In the genomic region with DNA sequence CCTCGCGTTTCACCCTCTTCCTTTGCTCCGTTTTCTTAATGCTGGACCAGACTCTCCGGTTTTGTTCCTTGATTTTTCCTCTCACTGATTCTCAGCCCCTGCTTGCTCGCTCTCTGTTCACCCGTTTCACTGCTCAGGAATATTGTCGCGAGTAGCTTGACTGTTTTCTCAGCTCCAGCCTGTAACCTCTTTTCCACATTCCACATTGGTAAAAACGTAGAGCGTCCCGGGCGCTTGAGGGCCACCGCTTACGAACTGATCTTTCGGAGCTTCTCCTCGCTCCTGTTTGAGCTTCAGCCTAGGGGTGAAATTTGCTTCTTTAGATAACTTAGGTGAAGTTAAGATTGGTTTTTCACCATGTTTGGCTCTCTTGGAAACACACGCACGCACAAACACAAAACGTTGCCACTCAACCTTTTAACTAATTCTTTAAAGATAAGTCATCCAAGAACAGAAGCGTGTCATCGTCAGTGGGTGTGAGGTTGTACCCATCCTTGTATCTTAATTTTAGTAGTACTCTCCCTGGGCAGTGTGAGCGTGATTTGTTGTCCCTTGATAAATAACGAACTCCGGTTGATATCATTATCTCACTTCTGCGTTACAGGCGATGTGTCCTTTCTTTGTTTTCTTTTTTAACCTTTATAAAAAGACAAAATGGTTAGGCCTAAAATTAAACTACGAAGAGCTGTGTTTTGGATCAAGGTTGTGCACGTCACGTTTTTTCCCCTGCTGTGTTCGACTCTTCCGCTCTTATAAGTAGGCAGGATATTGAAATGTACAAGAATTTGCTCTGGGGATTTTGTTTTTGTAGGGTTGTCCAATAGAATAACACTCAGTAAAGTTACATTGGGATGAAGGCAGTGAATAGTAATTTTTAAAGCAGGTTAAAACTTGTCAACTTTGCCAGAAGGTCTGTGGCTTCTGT, we compare ENCODE assay signal across 8 cellular contexts. TPM values are rescaled to one million over a fixed set of nuclear protein-coding genes. Genes with fewer than 3 reads are reported as not detected.
DNase-seq lines count a peak whose midpoint lies in the region; ATAC-seq, FAIRE-seq and TF ChIP-seq lines count a peak whose summit lies in the region.

No MANE protein-coding gene starts in this region.

- POLR2A ChIA-PET in AG04449 (lab: Yijun Ruan, JAX) (interaction anchor here (1.5 to 1.9 kb wide), 2 partner anchors 29 to 201 kb away, joined by 6 to 9 read pairs; a partner anchor contains a TSS), H1 (lab: Charles Lee; ENCODE audit: partially characterized antibody) (interaction anchor here (0.6 to 2.7 kb wide), 21 partner anchors 8 to 198 kb away, joined by 3 to 23 read pairs (median 4); a partner anchor contains a TSS)

- peaks cover 36% of the 10 kb centered on the region for H3K4me1 ChIP-seq in Loucy (ENCODE audit: insufficient read depth, low read length, poor library complexity, severe bottlenecking)
- peaks cover 0 to 4% (median 0%) of the 10 kb centered on the region in 4 experiments; a peak in 2 of 7 replicates for H3K4me1 ChIP-seq in H1 (replicated peaks in 1 of 4; ENCODE audit: control insufficient read depth in 3 of 4, insufficient read depth in 4 of 4, low read length in 3 of 4)

- peaks cover 2% of the 10 kb centered on the region; the same call in 1 of the 2 replicates for H3F3A ChIP-seq in Loucy (ENCODE audit: low read depth)

- peak overlapping the region; percentile 83 for H3K4me3 ChIP-seq in AG04449 (ENCODE audit: low read depth, low read length)
- peak overlapping the region; percentile 85 for H3K4me3 ChIP-seq in Loucy (ENCODE audit: low read length, poor library complexity, severe bottlenecking)
- H3K4me3 ChIP-seq in H1 (ENCODE audit: extremely low read depth in 1 of 4, insufficient read depth in 2 of 4, low read depth in 3 of 4, low read length in 4 of 4), result peak overlapping the region; percentile 80 to 99 (median 92)

- H3K36me3 ChIP-seq in Loucy (ENCODE audit: insufficient read depth, low read length), result no peaks in the 10 kb centered on the region
- H3K36me3 ChIP-seq in H1 (ENCODE audit: control insufficient read depth in 2 of 4, insufficient read depth in 4 of 4, low read length in 3 of 4), result no peaks in the 10 kb centered on the region

- CTCF ChIA-PET in AG04449 (lab: Yijun Ruan, JAX), result interaction anchor here (1.0 to 1.5 kb wide), 4 partner anchors 96 to 238 kb away, joined by 3 to 4 read pairs (median 4); a partner anchor contains a TSS
- CTCF ChIA-PET in H1 (lab: Charles Lee; ENCODE audit: partially characterized antibody), result interaction anchor here (1.0 to 1.2 kb wide), 2 partner anchors 28 to 218 kb away, joined by 3 read pairs; a partner anchor contains a TSS

- H3K27ac ChIP-seq in H1 (ENCODE audit: low read depth, low read length), result peak overlapping the region; percentile 90

- WGBS in H1 (ENCODE audit: extremely low coverage in 1 of 2, insufficient coverage in 1 of 2, insufficient read length in 1 of 2, insufficient replicate concordance in 2 of 2, low coverage in 1 of 2, low lambda C conversion rate in 2 of 2, missing lambda C conversion rate in 1 of 2), 2 experiments, result 2% methylated on average over 31 of the region's 31 CpGs; no CpG with 5 or more reads in 1 of the 2 experiments

- TF ChIP-seq EP300 in H1 (IDR thresholded peaks at IDR 0.05; ENCODE audit: borderline replicate concordance in 1 of 2, low read depth in 2 of 2, low read length in 2 of 2), result no peak

- peaks cover 52% of the 10 kb centered on the region for H4K20me1 ChIP-seq in Loucy (ENCODE audit: insufficient read depth, low read length, poor library complexity, severe bottlenecking)
- H4K20me1 ChIP-seq in H1 (replicated peaks in 1 of 2; ENCODE audit: control insufficient read depth in 1 of 2, insufficient read depth in 2 of 2, low read length in 2 of 2), result no peaks in the 10 kb centered on the region

- no peak overlapping the region for H2BK12ac ChIP-seq in H1 (ENCODE audit: low read depth, low read length)

- H3K18ac ChIP-seq in H1 (ENCODE audit: extremely low read depth, low read length), result peak overlapping the region; percentile 34; the same call in 1 of the 2 replicates

- peak overlapping the region; percentile 94 for H3K27ac Mint-ChIP-seq in memory B cell

- H3K4ac ChIP-seq in H1 (replicated peaks; ENCODE audit: insufficient read length, low read depth, low read length), result no peak overlapping the region

- H2BK5ac ChIP-seq in H1 (ENCODE audit: low read depth, low read length), result peak overlapping the region; percentile 61

- H2BK120ac ChIP-seq in H1 (replicated peaks; ENCODE audit: low read depth, low read length), result peak overlapping the region; percentile 69

- H3K4me3 Mint-ChIP-seq in memory B cell, result peak overlapping the region; percentile 96

- TF ChIP-seq RAD21 in H1 (IDR thresholded peaks at IDR 0.05 in 1 of 2, conservative IDR thresholded peaks at IDR 0.05 in 1 of 2; ENCODE audit: low read depth in 2 of 2, low read length in 2 of 2), result no peak

- H3K79me2 ChIP-seq in Loucy (ENCODE audit: insufficient read depth, low read length) (peaks cover 59% of the 10 kb centered on the region), H1 (ENCODE audit: control insufficient read depth in 1 of 2, insufficient read depth in 2 of 2, low read length in 2 of 2) (peaks cover 18 to 58% of the 10 kb centered on the region in 2 experiments)

- H2AK5ac ChIP-seq in H1 (ENCODE audit: low read depth, low read length), result no peak overlapping the region

- no peaks in the 10 kb centered on the region for H3K79me1 ChIP-seq in H1 (ENCODE audit: low read depth, low read length)

- no peaks in the 10 kb centered on the region for H3K9me3 ChIP-seq in Loucy (ENCODE audit: insufficient read depth, low read depth, low read length)
- H3K9me3 ChIP-seq in H1 (ENCODE audit: insufficient read depth in 2 of 2, low read depth in 1 of 2, low read length in 1 of 2), result no peaks in the 10 kb centered on the region

- H2AFZ ChIP-seq in Loucy (ENCODE audit: low read length), result peak overlapping the region; percentile 87
- peak overlapping the region; percentile 22; the same call in 1 of the 2 replicates for H2AFZ ChIP-seq in H1 (ENCODE audit: low read length)

- H3K27me3 Mint-ChIP-seq in memory B cell, result no peaks in the 10 kb centered on the region

- peak overlapping the region; percentile 90 for H3K56ac ChIP-seq in H1 (replicated peaks; ENCODE audit: insufficient read length, low read depth, low read length)

- peak; percentile 36 for FAIRE-seq in H1 (lab: Jason Lieb, UNC)

- no peaks in the 10 kb centered on the region for H3K9me3 Mint-ChIP-seq in memory B cell

- no peak overlapping the region for H3K14ac ChIP-seq in H1 (ENCODE audit: insufficient read length)

- no peaks in the 10 kb centered on the region for H3K27me3 ChIP-seq in Loucy (ENCODE audit: insufficient read depth, low read length, poor library complexity, severe bottlenecking)
- H3K27me3 ChIP-seq in H1 (replicated peaks in 1 of 4; ENCODE audit: control insufficient read depth in 3 of 4, extremely low read depth in 1 of 4, insufficient read depth in 3 of 4, low read length in 3 of 4), result no peaks in the 10 kb centered on the region

- H3K23me2 ChIP-seq in H1 (ENCODE audit: low read depth, low read length), result peaks cover 3% of the 10 kb centered on the region; the same call in 1 of the 2 replicates

- H4K8ac ChIP-seq in H1 (ENCODE audit: extremely low read depth, insufficient read depth, low read length), result peak overlapping the region; percentile 96; the same call in 1 of the 2 replicates

- H2BK15ac ChIP-seq in H1 (ENCODE audit: low read length), result no peak overlapping the region

- H3K36me3 Mint-ChIP-seq in memory B cell, result peaks cover 4% of the 10 kb centered on the region

- H3K9me2 ChIP-seq in Loucy (replicated peaks; ENCODE audit: low read depth, low read length), result no peaks in the 10 kb centered on the region

- DNase-seq in AG04449 (ENCODE audit: low read depth, low spot score) (no peak), H1 (ENCODE audit: low read depth in 1 of 2, low spot score in 2 of 2) (no peak), memory B cell (ENCODE audit: low spot score in 2 of 2) (peak in 1 of 2 donors; percentile 13), T1000 (lab: John Stamatoyannopoulos, UW) (no peak)
- DNase-seq in stimulated activated CD8-positive, alpha-beta memory T cell treated with anti-CD3 and anti-CD28 coated beads, Interleukin-4, amount 100 ng/mL, for 48 hours, result peak; percentile 56

- no peak for TF ChIP-seq POLR2A in H1 (IDR thresholded peaks at IDR 0.05; ENCODE audit: control extremely low read depth in 1 of 2, low read depth in 2 of 2, low read length in 2 of 2)

- peak; percentile 6 for ATAC-seq in GM18511 (IDR thresholded peaks at IDR 0.05; ENCODE audit: unreplicated experiment)
- peak; percentile 47 for ATAC-seq in activated CD4-positive, CD25-positive, alpha-beta regulatory T cell treated with anti-CD3 and anti-CD28 coated beads, Interleukin-2, amount 50 U/mL, for 24 hours
- peak; percentile 14 for ATAC-seq in memory B cell (ENCODE audit: low read depth)

- H2BK20ac ChIP-seq in H1 (ENCODE audit: low read length), result no peak overlapping the region

- H3K9ac ChIP-seq in Loucy (ENCODE audit: low read depth, low read length, poor library complexity, severe bottlenecking) (peak overlapping the region; percentile 96), H1 (replicated peaks in 1 of 4; ENCODE audit: extremely low read depth in 1 of 4, low read depth in 3 of 4, low read length in 3 of 4) (peak overlapping the region; percentile 84 to 95 (median 88))

- H4K91ac ChIP-seq in H1 (replicated peaks; ENCODE audit: insufficient read length, low read length), result peak overlapping the region; percentile 44

- no peak overlapping the region for H3K23ac ChIP-seq in H1 (ENCODE audit: insufficient read length)

- H3K4me1 Mint-ChIP-seq in memory B cell, result peaks cover 14% of the 10 kb centered on the region

- H3K4me2 ChIP-seq in Loucy (ENCODE audit: low read depth, low read length, poor library complexity, severe bottlenecking), result peak overlapping the region; percentile 89
- H3K4me2 ChIP-seq in H1 (ENCODE audit: insufficient read depth in 1 of 2, low read depth in 2 of 2, low read length in 2 of 2), result peak overlapping the region; percentile 87 to 88

- peak overlapping the region; percentile 55 for H4K5ac ChIP-seq in H1 (ENCODE audit: insufficient read length, low read depth, low read length)

- TF ChIP-seq CTCF in AG04449 (IDR thresholded peaks at IDR 0.05; ENCODE audit: insufficient read depth, low read length, missing control alignments), result no peak
- TF ChIP-seq CTCF in Loucy (conservative IDR thresholded peaks at IDR 0.05; ENCODE audit: low read length), result no peak
- TF ChIP-seq CTCF in H1 (IDR thresholded peaks at IDR 0.05; ENCODE audit: control extremely low read depth in 1 of 3, insufficient read depth in 1 of 3, low read depth in 1 of 3, low read length in 3 of 3), result no peak

RNA-seq across cellular contexts. Expression of a gene that starts 1.1 kb away (rescaled TPM):
- total RNA-seq in H1 (2021; fragmentation: NEBNext Ultra II Directional; extraction: Animal tissue kit (Norgen Biotek cat#: 25700)), result 60.5 and 62.8 TPM in 2 replicates
- polyA plus RNA-seq in H1 (2011; rRNA removed), result 8.5 and 13.1 TPM in 2 replicates
- 16.2 TPM for polyA plus RNA-seq in H1 (2011; cell fraction: cytosol; rRNA removed)
- polyA plus RNA-seq in H1 (2011; cell fraction: nucleus; rRNA removed), result 9.3 TPM
- 41.1 to 57.7 TPM (median 43.2 TPM) in 4 replicates for polyA plus RNA-seq in H1 (2012, experiment 1 of 2)
- polyA plus RNA-seq in H1 (2012, experiment 2 of 2), result 8.8 TPM
- 25.1 TPM for polyA plus RNA-seq in H1 (2013, experiment 1 of 2)
- polyA plus RNA-seq in H1 (2013, experiment 2 of 2), result 24.6 TPM
- 61.8 and 103 TPM in 2 replicates for polyA minus RNA-seq in H1 (2011; rRNA and poly(A)+ RNA removed)
- 34.8 TPM for polyA minus RNA-seq in H1 (2011; cell fraction: cytosol; rRNA and poly(A)+ RNA removed)
- 39.8 TPM for polyA minus RNA-seq in H1 (2011; cell fraction: nucleus; rRNA and poly(A)+ RNA removed)

RNA-seq across cellular contexts. Expression of a gene that starts 28.6 kb away (rescaled TPM):
- 14.7 and 14.9 TPM in 2 replicates for total RNA-seq in H1 (2021; fragmentation: NEBNext Ultra II Directional; extraction: Animal tissue kit (Norgen Biotek cat#: 25700))
- polyA plus RNA-seq in H1 (2011; rRNA removed), result 5.0 and 7.0 TPM in 2 replicates
- 9.3 TPM for polyA plus RNA-seq in H1 (2011; cell fraction: cytosol; rRNA removed)
- polyA plus RNA-seq in H1 (2011; cell fraction: nucleus; rRNA removed), result 4.3 TPM
- 8.6 to 10.9 TPM (median 9.9 TPM) in 4 replicates for polyA plus RNA-seq in H1 (2012, experiment 1 of 2)
- polyA plus RNA-seq in H1 (2012, experiment 2 of 2), result 7.3 TPM
- polyA plus RNA-seq in H1 (2013, experiment 1 of 2), result 15.0 TPM
- 14.7 TPM for polyA plus RNA-seq in H1 (2013, experiment 2 of 2)
- polyA minus RNA-seq in H1 (2011; rRNA and poly(A)+ RNA removed), result 9.8 and 10.0 TPM in 2 replicates
- 6.2 TPM for polyA minus RNA-seq in H1 (2011; cell fraction: cytosol; rRNA and poly(A)+ RNA removed)
- polyA minus RNA-seq in H1 (2011; cell fraction: nucleus; rRNA and poly(A)+ RNA removed), result 6.9 TPM

RNA-seq across cellular contexts. Expression of a gene that starts 28.7 kb away (rescaled TPM):
- 1.3 and 1.6 TPM in 2 replicates for total RNA-seq in H1 (2021; fragmentation: NEBNext Ultra II Directional; extraction: Animal tissue kit (Norgen Biotek cat#: 25700))
- 0.52 and 0.95 TPM in 2 replicates for polyA plus RNA-seq in H1 (2011; rRNA removed)
- 1.4 TPM for polyA plus RNA-seq in H1 (2011; cell fraction: cytosol; rRNA removed)
- 0.83 TPM for polyA plus RNA-seq in H1 (2011; cell fraction: nucleus; rRNA removed)
- polyA plus RNA-seq in H1 (2012, experiment 1 of 2), result 1.3 to 1.6 TPM (median 1.4 TPM) in 4 replicates
- polyA plus RNA-seq in H1 (2012, experiment 2 of 2), result 0.47 TPM
- polyA plus RNA-seq in H1 (2013, experiment 1 of 2), result 2.1 TPM
- 1.8 TPM for polyA plus RNA-seq in H1 (2013, experiment 2 of 2)
- 0.34 and 0.38 TPM in 2 replicates for polyA minus RNA-seq in H1 (2011; rRNA and poly(A)+ RNA removed)
- 1.3 TPM for polyA minus RNA-seq in H1 (2011; cell fraction: cytosol; rRNA and poly(A)+ RNA removed)
- 1.2 TPM for polyA minus RNA-seq in H1 (2011; cell fraction: nucleus; rRNA and poly(A)+ RNA removed)
